ENCODE assay signal across 15 cellular contexts in the genomic region with DNA sequence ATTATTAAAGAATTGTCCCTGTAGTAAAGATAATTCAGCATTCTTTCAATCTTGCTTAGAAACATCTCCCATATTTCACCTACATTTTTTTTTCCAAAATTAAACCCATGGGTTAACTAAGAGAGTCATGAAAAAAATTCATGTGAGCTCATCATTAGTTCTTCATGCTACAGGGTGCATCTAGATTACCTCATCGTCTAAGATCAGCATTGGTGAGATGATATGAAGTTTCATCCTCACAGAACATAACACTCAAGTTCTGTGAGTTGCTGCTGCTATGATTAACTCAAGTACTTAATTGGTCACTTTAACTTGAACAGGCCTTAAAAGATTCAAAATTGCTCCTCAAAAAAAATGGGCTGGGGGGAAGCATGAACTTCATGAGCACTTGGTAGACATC. TPM values are rescaled to one million over a fixed set of nuclear protein-coding genes. Genes with fewer than 3 reads are reported as not detected.
DNase-seq lines count a peak whose midpoint lies in the region; FAIRE-seq and TF ChIP-seq lines count a peak whose summit lies in the region.
"Had no signal": no experiment of that assay in that cellular context is flagged by ENCODE, and none has a peak within 500 bp of the region (broad histone marks: within the 10 kb centered on the region; RNA-seq: fewer than 3 reads in every experiment).

No MANE protein-coding gene starts in this region.

- H3K4me3 Mint-ChIP-seq in neural progenitor cell, result no peak overlapping the region
- H3K4me3 Mint-ChIP-seq in activated T-helper 2 cell treated with anti-CD3 and anti-CD28 coated beads, Interferon-gamma antibody, Interleukin-2, Interleukin-4, amounts not matched to agents 10 μg/mL and 5 μg/mL and 100 μg/mL, durations not matched to agents 14 hours and 24 hours and 36 hours (ENCODE audit: low read depth), result no peak overlapping the region
- H3K4me3 Mint-ChIP-seq: B cell; CD8-positive, alpha-beta T cell; GM23338; IgD-negative memory B cell had no signal

- DNase-seq in NCI-H2227 (lab: John Stamatoyannopoulos, UW; ENCODE audit: unreplicated experiment), result peak; percentile 2
- no peak for DNase-seq in NCI-H2227 treated with DMSO at 0.1 percent for 48 hours (lab: John Stamatoyannopoulos, UW)
- no peak for DNase-seq in H54 (ENCODE audit: insufficient read length, low spot score)
- DNase-seq in NCI-H1436 treated with DMSO at 0.1 percent for 48 hours (lab: John Stamatoyannopoulos, UW), result peak; percentile 19
- DNase-seq in neural progenitor cell (ENCODE audit: low spot score), result no peak
- no peak for DNase-seq in activated T-helper 2 cell treated with anti-CD3 and anti-CD28 coated beads, Interferon-gamma antibody, Interleukin-2, Interleukin-4, amounts not matched to agents 10 μg/mL and 5 μg/mL and 100 μg/mL, durations not matched to agents 14 hours and 24 hours and 36 hours (ENCODE audit: low spot score)
- DNase-seq: Calu3; CD8-positive, alpha-beta T cell; H7 had no signal

- no peaks in the 10 kb centered on the region for H3K9me3 ChIP-seq in neural progenitor cell (ENCODE audit: low read depth)
- H3K9me3 ChIP-seq: BLaER1 treated with 17β-estradiol and CSF1 and Interleukin-3, amounts not matched to agents 10 nM and 100 nM had no signal

- no peak overlapping the region for H3K9ac ChIP-seq in neural progenitor cell
- H3K9ac ChIP-seq: BLaER1 treated with 17β-estradiol and CSF1 and Interleukin-3, amounts not matched to agents 10 nM and 100 nM had no signal

- no peak overlapping the region for H2AFZ ChIP-seq in neural progenitor cell (replicated peaks)
- H2AFZ ChIP-seq: GM23338 had no signal

- H3K4me3 ChIP-seq in neural progenitor cell, result no peak overlapping the region
- H3K4me3 ChIP-seq: BLaER1 treated with 17β-estradiol and CSF1 and Interleukin-3, amounts not matched to agents 10 nM and 100 nM; GM23338 had no signal

- peaks cover 9% of the 10 kb centered on the region for H3K4me1 Mint-ChIP-seq in neural progenitor cell
- H3K4me1 Mint-ChIP-seq in activated T-helper 2 cell treated with anti-CD3 and anti-CD28 coated beads, Interferon-gamma antibody, Interleukin-2, Interleukin-4, amounts not matched to agents 10 μg/mL and 5 μg/mL and 100 μg/mL, durations not matched to agents 14 hours and 24 hours and 36 hours (ENCODE audit: low read depth), result no peaks in the 10 kb centered on the region
- H3K4me1 Mint-ChIP-seq: B cell, IgD-negative memory B cell had no signal

- no peak for TF ChIP-seq CTCF in neural progenitor cell (IDR thresholded peaks at IDR 0.05)

- no peaks in the 10 kb centered on the region for H4K20me1 ChIP-seq in neural progenitor cell (ENCODE audit: low read depth)
- H4K20me1 ChIP-seq: BLaER1 treated with 17β-estradiol and CSF1 and Interleukin-3, amounts not matched to agents 10 nM and 100 nM had no signal

- no peak overlapping the region for H3K27ac ChIP-seq in neural progenitor cell
- H3K27ac ChIP-seq: BLaER1 treated with 17β-estradiol and CSF1 and Interleukin-3, amounts not matched to agents 10 nM and 100 nM had no signal

- H3K36me3 ChIP-seq in neural progenitor cell, result no peaks in the 10 kb centered on the region

- H3K27ac Mint-ChIP-seq in neural progenitor cell, result no peak overlapping the region
- no peak overlapping the region for H3K27ac Mint-ChIP-seq in activated T-helper 2 cell treated with anti-CD3 and anti-CD28 coated beads, Interferon-gamma antibody, Interleukin-2, Interleukin-4, amounts not matched to agents 10 μg/mL and 5 μg/mL and 100 μg/mL, durations not matched to agents 14 hours and 24 hours and 36 hours
- H3K27ac Mint-ChIP-seq: B cell; CD8-positive, alpha-beta T cell; GM23338; IgD-negative memory B cell had no signal

- peaks cover 16% of the 10 kb centered on the region for H3K4me1 ChIP-seq in neural progenitor cell

- peaks cover 10% of the 10 kb centered on the region for H3K36me3 Mint-ChIP-seq in neural progenitor cell
- peaks cover 10% of the 10 kb centered on the region for H3K36me3 Mint-ChIP-seq in activated T-helper 2 cell treated with anti-CD3 and anti-CD28 coated beads, Interferon-gamma antibody, Interleukin-2, Interleukin-4, amounts not matched to agents 10 μg/mL and 5 μg/mL and 100 μg/mL, durations not matched to agents 14 hours and 24 hours and 36 hours (ENCODE audit: low read depth)

- H3K9me3 Mint-ChIP-seq in neural progenitor cell, result no peaks in the 10 kb centered on the region
- no peaks in the 10 kb centered on the region for H3K9me3 Mint-ChIP-seq in activated T-helper 2 cell treated with anti-CD3 and anti-CD28 coated beads, Interferon-gamma antibody, Interleukin-2, Interleukin-4, amounts not matched to agents 10 μg/mL and 5 μg/mL and 100 μg/mL, durations not matched to agents 14 hours and 24 hours and 36 hours
- H3K9me3 Mint-ChIP-seq: CD8-positive, alpha-beta T cell; GM23338 had no signal

- no peaks in the 10 kb centered on the region for H3F3A ChIP-seq in neural progenitor cell (ENCODE audit: low read depth)

- H3K27me3 Mint-ChIP-seq in neural progenitor cell (ENCODE audit: insufficient read depth, low read depth), result no peaks in the 10 kb centered on the region
- no peaks in the 10 kb centered on the region for H3K27me3 Mint-ChIP-seq in activated T-helper 2 cell treated with anti-CD3 and anti-CD28 coated beads, Interferon-gamma antibody, Interleukin-2, Interleukin-4, amounts not matched to agents 10 μg/mL and 5 μg/mL and 100 μg/mL, durations not matched to agents 14 hours and 24 hours and 36 hours (ENCODE audit: low read depth)
- H3K27me3 Mint-ChIP-seq: B cell, IgD-negative memory B cell had no signal

- no peaks in the 10 kb centered on the region for H3K79me2 ChIP-seq in neural progenitor cell (ENCODE audit: low read depth)

- no peaks in the 10 kb centered on the region for H3K27me3 ChIP-seq in neural progenitor cell
- H3K27me3 ChIP-seq: BLaER1 treated with 17β-estradiol and CSF1 and Interleukin-3, amounts not matched to agents 10 nM and 100 nM had no signal

- FAIRE-seq in H54 (lab: Jason Lieb, UNC), result peak; percentile 72
- FAIRE-seq: GM12891, HTR-8/SVneo had no signal

- TF ChIP-seq POLR2A in H54 (IDR thresholded peaks at IDR 0.05; ENCODE audit: low read depth, low read length), result no peak

- intact Hi-C loops in activated T-helper 2 cell treated with anti-CD3 and anti-CD28 coated beads, Interferon-gamma antibody, Interleukin-2, Interleukin-4, amounts not matched to agents 10 μg/mL and 5 μg/mL and 100 μg/mL, durations not matched to agents 14 hours and 24 hours and 36 hours (cut with micrococcal nuclease), result no loop called here

- H3K4me2 ChIP-seq in neural progenitor cell, result no peak overlapping the region
- H3K4me2 ChIP-seq: BLaER1 treated with 17β-estradiol and CSF1 and Interleukin-3, amounts not matched to agents 10 nM and 100 nM; GM23338 had no signal

RNA-seq across cellular contexts. Expression of a gene that starts 50.0 kb away (rescaled TPM):
- total RNA-seq in neural progenitor cell (ENCODE audit: low replicate concordance), result 29.9 and 50.7 TPM in 2 replicates
- 11.2 and 13.8 TPM in 2 replicates for total RNA-seq in activated T-helper 2 cell treated with anti-CD3 and anti-CD28 coated beads, Interferon-gamma antibody, Interleukin-2, Interleukin-4, amounts not matched to agents 10 μg/mL and 5 μg/mL and 100 μg/mL, durations not matched to agents 14 hours and 24 hours and 36 hours

Comparison
In these comparisons a context has a peak if more than half of its experiments do, and no peak if none do; other contexts are left out.
1. DNase-seq: peak in NCI-H2227 (single experiment) and NCI-H1436 treated with DMSO at 0.1 percent for 48 hours (single experiment); none in NCI-H2227 treated with DMSO at 0.1 percent for 48 hours (single experiment), H54 (single experiment), neural progenitor cell (single experiment) and activated T-helper 2 cell treated with anti-CD3 and anti-CD28 coated beads, Interferon-gamma antibody, Interleukin-2, Interleukin-4, amounts not matched to agents 10 μg/mL and 5 μg/mL and 100 μg/mL, durations not matched to agents 14 hours and 24 hours and 36 hours (single experiment).